Comparison of ENCODE assay signal across 12 cellular contexts in genomic region chr9:83299556-83299955, GRCh38.
DNase-seq lines count a peak whose midpoint lies in the region; ATAC-seq, FAIRE-seq and TF ChIP-seq lines count a peak whose summit lies in the region.
"Had no signal": no experiment of that assay in that cellular context is flagged by ENCODE, and none has a peak within 500 bp of the region (broad histone marks: within the 10 kb centered on the region; RNA-seq: fewer than 3 reads in every experiment).

No MANE protein-coding gene starts in this region.

- no peaks in the 10 kb centered on the region for H4K20me1 ChIP-seq in osteoblast (ENCODE audit: insufficient read depth, low read length)

- no peak overlapping the region for H3K27ac ChIP-seq in epithelial cell of prostate
- H3K27ac ChIP-seq in osteoblast (ENCODE audit: low read depth, low read length): no peak overlapping the region

- no peaks in the 10 kb centered on the region for H3K9me3 ChIP-seq in osteoblast (ENCODE audit: low read depth, low read length)

- H3K27me3 ChIP-seq in osteoblast (ENCODE audit: insufficient read depth, low read length): no peaks in the 10 kb centered on the region

- H3K27me3 Mint-ChIP-seq in natural killer cell treated with Interleukin-12 subunit alpha and Interleukin-12 subunit beta and Interleukin-15 and Interleukin-18, amount 100 ng/mL, for 72 hours: no peaks in the 10 kb centered on the region
- H3K27me3 Mint-ChIP-seq: activated CD4-positive, alpha-beta T cell treated with anti-CD3 and anti-CD28 coated beads for 36 hours; activated naive CD8-positive, alpha-beta T cell had no signal

- H3K9me3 Mint-ChIP-seq in natural killer cell treated with Interleukin-12 subunit alpha and Interleukin-12 subunit beta and Interleukin-15 and Interleukin-18, amount 100 ng/mL, for 72 hours: no peaks in the 10 kb centered on the region

- H3K4me3 Mint-ChIP-seq in natural killer cell treated with Interleukin-12 subunit alpha and Interleukin-12 subunit beta and Interleukin-15 and Interleukin-18, amount 100 ng/mL, for 72 hours: no peak overlapping the region
- H3K4me3 Mint-ChIP-seq: activated CD4-positive, alpha-beta T cell treated with anti-CD3 and anti-CD28 coated beads for 36 hours; activated naive CD8-positive, alpha-beta T cell had no signal

- no peak overlapping the region for H3K27ac Mint-ChIP-seq in natural killer cell treated with Interleukin-12 subunit alpha and Interleukin-12 subunit beta and Interleukin-15 and Interleukin-18, amount 100 ng/mL, for 72 hours
- H3K27ac Mint-ChIP-seq: activated CD4-positive, alpha-beta T cell treated with anti-CD3 and anti-CD28 coated beads for 36 hours; activated naive CD8-positive, alpha-beta T cell had no signal

- H3K79me2 ChIP-seq in osteoblast (ENCODE audit: insufficient read depth, low read length): no peaks in the 10 kb centered on the region

- no peaks in the 10 kb centered on the region for H3K4me1 ChIP-seq in osteoblast (ENCODE audit: insufficient read depth, low read length)

- DNase-seq in NCI-H69 (lab: John Stamatoyannopoulos, UW): peak; percentile 15
- peak; percentile 61 for DNase-seq in epithelial cell of prostate (ENCODE audit: low read depth, low spot score)
- no peak for DNase-seq in osteoblast (ENCODE audit: insufficient read length, low spot score, missing footprints)
- DNase-seq in natural killer cell treated with Interleukin-12 subunit alpha and Interleukin-12 subunit beta and Interleukin-15 and Interleukin-18, amount 100 ng/mL, for 72 hours (ENCODE audit: low spot score): no peak
- DNase-seq in NOMO-1 (lab: John Stamatoyannopoulos, UW; ENCODE audit: unreplicated experiment in 2 of 2): no peak
- DNase-seq in GM12892 (ENCODE audit: insufficient read length): no peak
- DNase-seq: activated CD4-positive, alpha-beta T cell treated with anti-CD3 and anti-CD28 coated beads for 36 hours; erythroblast; stimulated activated CD4-positive, alpha-beta T cell treated with anti-CD3 and anti-CD28 coated beads, Interleukin-15, amount 100 ng/mL, for 24 hours had no signal

- no peaks in the 10 kb centered on the region for H3K36me3 Mint-ChIP-seq in natural killer cell treated with Interleukin-12 subunit alpha and Interleukin-12 subunit beta and Interleukin-15 and Interleukin-18, amount 100 ng/mL, for 72 hours

- TF ChIP-seq POLR2A in GM12892 (IDR thresholded peaks at IDR 0.05; ENCODE audit: low read depth, low read length): no peak

- ATAC-seq in GM18520 (IDR thresholded peaks at IDR 0.05; ENCODE audit: unreplicated experiment) (peak; percentile 37), GM21390 (IDR thresholded peaks at IDR 0.05; ENCODE audit: unreplicated experiment) (no peak)
- no peak for ATAC-seq in natural killer cell treated with Interleukin-12 subunit alpha and Interleukin-12 subunit beta and Interleukin-15 and Interleukin-18, amount 100 ng/mL, for 72 hours
- ATAC-seq: activated CD4-positive, alpha-beta T cell treated with anti-CD3 and anti-CD28 coated beads for 36 hours had no signal

- no peak for FAIRE-seq in GM12892 (lab: Jason Lieb, UNC)

- no peak for TF ChIP-seq CTCF in osteoblast (IDR thresholded peaks at IDR 0.05; ENCODE audit: extremely low read depth, low read depth, low read length)

- H3K36me3 ChIP-seq in osteoblast (ENCODE audit: insufficient read depth, low read length): no peaks in the 10 kb centered on the region

- H3K4me2 ChIP-seq in osteoblast (ENCODE audit: insufficient read depth, low read length): peak overlapping the region; percentile 39

- peaks cover 0 to 3% of the 10 kb centered on the region in 2 donors for H3K4me1 Mint-ChIP-seq in natural killer cell treated with Interleukin-12 subunit alpha and Interleukin-12 subunit beta and Interleukin-15 and Interleukin-18, amount 100 ng/mL, for 72 hours (ENCODE audit: low read depth in 2 of 2)
- H3K4me1 Mint-ChIP-seq: activated CD4-positive, alpha-beta T cell treated with anti-CD3 and anti-CD28 coated beads for 36 hours had no signal

- H3K4me3 ChIP-seq in osteoblast (ENCODE audit: insufficient read depth, low read length): no peak overlapping the region

- H2AFZ ChIP-seq in osteoblast (ENCODE audit: low read length): no peak overlapping the region

Comparison
In these comparisons a context has a peak if more than half of its experiments do, and no peak if none do; other contexts are left out.
1. DNase-seq: peak in NCI-H69 (single experiment) and epithelial cell of prostate (single experiment); none in osteoblast (single experiment), natural killer cell treated with Interleukin-12 subunit alpha and Interleukin-12 subunit beta and Interleukin-15 and Interleukin-18, amount 100 ng/mL, for 72 hours (single experiment), NOMO-1 (0 of 2) and GM12892 (single experiment).